Comparison of ENCODE assay signal across 8 cellular contexts in genomic region chr12:49296836-49297694, GRCh38. TPM values are rescaled to one million over a fixed set of nuclear protein-coding genes. Genes with fewer than 3 reads are reported as not detected.
DNase-seq lines count a peak whose midpoint lies in the region; ATAC-seq and TF ChIP-seq lines count a peak whose summit lies in the region.

No MANE protein-coding gene starts in this region.

- no peaks in the 10 kb centered on the region for H4K20me1 ChIP-seq in smooth muscle cell (ENCODE audit: low read depth)

- peak; percentile 4 for DNase-seq in NCI-H1092 treated with DMSO at 0.1 percent for 48 hours (lab: John Stamatoyannopoulos, UW)
- no peak for DNase-seq in NCI-H1092 (lab: John Stamatoyannopoulos, UW)
- DNase-seq in NCI-H2171 (lab: John Stamatoyannopoulos, UW), result peak; percentile 55
- DNase-seq in activated CD4-positive, alpha-beta T cell treated with anti-CD3 and anti-CD28 coated beads, Interleukin-2, amount 50 U/mL, for 4 hours, result peak; percentile 11 to 12
- peak; percentile 56 for DNase-seq in glutamatergic neuron
- DNase-seq in smooth muscle cell (lab: John Stamatoyannopoulos, UW; ENCODE audit: unreplicated experiment), result no peak
- no peak for DNase-seq in uterus

- no peaks in the 10 kb centered on the region for H3K79me2 ChIP-seq in smooth muscle cell (ENCODE audit: low read depth)

- intact Hi-C loops in uterus (cut with DNase I; ENCODE audit: low total_unique reads), result no loop called here

- no peaks in the 10 kb centered on the region for H3K9me3 ChIP-seq in smooth muscle cell (replicated peaks; ENCODE audit: low read depth)
- no peaks in the 10 kb centered on the region for H3K9me3 ChIP-seq in uterus

- H3K4me1 ChIP-seq in smooth muscle cell (ENCODE audit: low read depth) (no peaks in the 10 kb centered on the region), uterus (peaks cover 0 to 15% of the 10 kb centered on the region in 2 donors)

- H3K27ac ChIP-seq in smooth muscle cell (ENCODE audit: low read depth) (no peak overlapping the region), uterus (no peak overlapping the region)

- peaks cover 8% of the 10 kb centered on the region for H3K36me3 Mint-ChIP-seq in glutamatergic neuron (ENCODE audit: unreplicated experiment)

- peaks cover 28% of the 10 kb centered on the region for H3K27me3 Mint-ChIP-seq in glutamatergic neuron (ENCODE audit: unreplicated experiment)

- H3K27me3 ChIP-seq in smooth muscle cell (ENCODE audit: low read depth), result peaks cover 61% of the 10 kb centered on the region
- peaks cover 24 to 40% of the 10 kb centered on the region in 2 donors for H3K27me3 ChIP-seq in uterus

- peaks cover 22% of the 10 kb centered on the region for H3K9me3 Mint-ChIP-seq in glutamatergic neuron (ENCODE audit: unreplicated experiment)

- peak overlapping the region; percentile 38 for H3K4me3 ChIP-seq in smooth muscle cell
- H3K4me3 ChIP-seq in uterus, result no peak overlapping the region

- peak overlapping the region; percentile 79 for H3K4me2 ChIP-seq in smooth muscle cell

- H3K27ac Mint-ChIP-seq in glutamatergic neuron (ENCODE audit: unreplicated experiment), result no peak overlapping the region

- H3K4me1 Mint-ChIP-seq in glutamatergic neuron (ENCODE audit: low read depth, unreplicated experiment), result peaks cover 9% of the 10 kb centered on the region

- TF ChIP-seq POLR2A in GM18505 (IDR thresholded peaks at IDR 0.05; ENCODE audit: borderline replicate concordance, extremely low read depth, insufficient read depth, insufficient read length) (no peak), uterus (IDR thresholded peaks at IDR 0.05) (no peak)

- no peaks in the 10 kb centered on the region for H3F3A ChIP-seq in smooth muscle cell (ENCODE audit: low read depth)

- no peak for ATAC-seq in GM18505 (IDR thresholded peaks at IDR 0.05; ENCODE audit: unreplicated experiment)

- H2AFZ ChIP-seq in smooth muscle cell (ENCODE audit: low read depth), result peak overlapping the region; percentile 54

- 9% methylated on average over 62 of the region's 77 CpGs for WGBS in smooth muscle cell (ENCODE audit: low lambda C conversion rate)

- TF ChIP-seq CTCF in glutamatergic neuron (IDR thresholded peaks at IDR 0.05; ENCODE audit: partially characterized antibody, unreplicated experiment) (peak; percentile 72), smooth muscle cell (IDR thresholded peaks at IDR 0.05; ENCODE audit: borderline replicate concordance, insufficient read depth, poor library complexity, severe bottlenecking) (no peak), uterus (IDR thresholded peaks at IDR 0.05) (peak in 1 of 4 experiments; percentile 0)

- peak overlapping the region; percentile 93 for H3K4me3 Mint-ChIP-seq in glutamatergic neuron (ENCODE audit: unreplicated experiment)

- H3K9ac ChIP-seq in smooth muscle cell (ENCODE audit: low read depth), result no peak overlapping the region

- H3K36me3 ChIP-seq in smooth muscle cell (ENCODE audit: low read depth) (no peaks in the 10 kb centered on the region), uterus (no peaks in the 10 kb centered on the region)

RNA-seq across cellular contexts. Expression of gene PRPH, which starts 2.1 kb away (rescaled TPM):
- 2,189 TPM for total RNA-seq in glutamatergic neuron (ENCODE audit: unreplicated experiment)
- not detected in 2 replicates for total RNA-seq in smooth muscle cell
- polyA plus RNA-seq in smooth muscle cell, result 0.43 TPM in 1 of 2 replicates, not detected in the other
- 1 to 10 TPM in 2 of 4 donors, not detected in 2; 4.7 to 5.6 TPM for total RNA-seq in uterus

RNA-seq across cellular contexts. Expression of gene TROAP, which starts 26.0 kb away (rescaled TPM):
- 11.7 TPM for total RNA-seq in glutamatergic neuron (ENCODE audit: unreplicated experiment)
- 2.6 and 3.7 TPM in 2 replicates for total RNA-seq in smooth muscle cell
- 8.5 and 10.2 TPM in 2 replicates for polyA plus RNA-seq in smooth muscle cell
- total RNA-seq in uterus, result 10 to 100 TPM in 1 of 4 donors, 1 to 10 TPM in 1, not detected in 2; 1.8 to 10.2 TPM

RNA-seq across cellular contexts. Expression of gene TUBA1C, which starts 32.2 kb away (rescaled TPM):
- total RNA-seq in glutamatergic neuron (ENCODE audit: unreplicated experiment), result 66.7 TPM
- 538 and 586 TPM in 2 replicates for total RNA-seq in smooth muscle cell
- 280 and 284 TPM in 2 replicates for polyA plus RNA-seq in smooth muscle cell
- 10 to 100 TPM; 30.7 to 90.0 (median 74.6) TPM for total RNA-seq in uterus

RNA-seq across cellular contexts. Expression of gene C1QL4, which starts 39.9 kb away (rescaled TPM):
- 4.8 TPM for total RNA-seq in glutamatergic neuron (ENCODE audit: unreplicated experiment)
- total RNA-seq in smooth muscle cell, result not detected in 2 replicates
- 0.09 TPM in 1 of 2 replicates, not detected in the other for polyA plus RNA-seq in smooth muscle cell
- total RNA-seq in uterus, result 1 to 10 TPM in 1 of 4 donors, not detected in 3; 1.7 TPM

RNA-seq across cellular contexts. Expression of gene DNAJC22, which starts 49.6 kb away (rescaled TPM):
- total RNA-seq in glutamatergic neuron (ENCODE audit: unreplicated experiment) (4.5 TPM), smooth muscle cell (0.09 and 1.1 TPM in 2 replicates), uterus (1 to 10 TPM in 1 of 4 donors, not detected in 3; 4.5 TPM)
- polyA plus RNA-seq in smooth muscle cell, result 1.8 and 2.4 TPM in 2 replicates

Comparison
In these comparisons a context has a peak if more than half of its experiments do, and no peak if none do; other contexts are left out.
1. DNase-seq: peak in NCI-H1092 treated with DMSO at 0.1 percent for 48 hours (single experiment), NCI-H2171 (single experiment), activated CD4-positive, alpha-beta T cell treated with anti-CD3 and anti-CD28 coated beads, Interleukin-2, amount 50 U/mL, for 4 hours (2 of 2) and glutamatergic neuron (single experiment); none in NCI-H1092 (single experiment), smooth muscle cell (single experiment) and uterus (0 of 2).
2. RNA of gene PRPH, which starts 2.1 kb away (total RNA-seq): 2,189 TPM in glutamatergic neuron (single experiment); 4.7 to 5.6 TPM in uterus and not detected in smooth muscle cell; every median in the first group is over 100 times any median in the second.